Comparison of ENCODE assay signal across 8 cellular contexts in genomic region chr13:41075034-41075433, GRCh38. TPM values are rescaled to one million over a fixed set of nuclear protein-coding genes. Genes with fewer than 3 reads are reported as not detected.
A peak's percentile ranks its signal among the peaks of the same experiment; 100 is the strongest.
DNase-seq lines count a peak whose midpoint lies in the region; ATAC-seq, FAIRE-seq and TF ChIP-seq lines count a peak whose summit lies in the region.

No MANE protein-coding gene starts in this region.

- no peaks in the 10 kb centered on the region for H3K79me2 ChIP-seq in H1 (ENCODE audit: control insufficient read depth in 1 of 2, insufficient read depth in 2 of 2, low read length in 2 of 2)

- H3K9me3 Mint-ChIP-seq in nephron = no peaks in the 10 kb centered on the region

- no peak for TF ChIP-seq EP300 in H1 (IDR thresholded peaks at IDR 0.05; ENCODE audit: borderline replicate concordance in 1 of 2, low read depth in 2 of 2, low read length in 2 of 2)

- no peaks in the 10 kb centered on the region for H3K27me3 Mint-ChIP-seq in nephron (ENCODE audit: low read depth)

- H2AK5ac ChIP-seq in H1 (ENCODE audit: low read depth, low read length) = no peak overlapping the region

- no peak overlapping the region for H2BK20ac ChIP-seq in H1 (ENCODE audit: low read length)

- intact Hi-C loops in posterior vena cava (cut with DNase I) = loop anchor here in 1 of 2 donors (5.0 kb wide), 1 partner anchor 147 kb away; no protein-coding TSS in a partner anchor

- H3K36me3 ChIP-seq in H1 (ENCODE audit: control insufficient read depth in 2 of 4, insufficient read depth in 4 of 4, low read length in 3 of 4) = peaks cover 7 to 62% (median 41%) of the 10 kb centered on the region in 4 experiments

- H2BK5ac ChIP-seq in H1 (ENCODE audit: low read depth, low read length) = no peak overlapping the region

- no peaks in the 10 kb centered on the region for H3K4me1 ChIP-seq in H1 (replicated peaks in 1 of 4; ENCODE audit: control insufficient read depth in 3 of 4, insufficient read depth in 4 of 4, low read length in 3 of 4)

- H2BK12ac ChIP-seq in H1 (ENCODE audit: low read depth, low read length) = no peak overlapping the region

- no peak overlapping the region for H2BK15ac ChIP-seq in H1 (ENCODE audit: low read length)

- no peaks in the 10 kb centered on the region for H3K27me3 ChIP-seq in H1 (replicated peaks in 1 of 4; ENCODE audit: control insufficient read depth in 3 of 4, extremely low read depth in 1 of 4, insufficient read depth in 3 of 4, low read length in 3 of 4)

- no peak overlapping the region for H3K9ac ChIP-seq in H1 (replicated peaks in 1 of 4; ENCODE audit: extremely low read depth in 1 of 4, low read depth in 3 of 4, low read length in 3 of 4)

- no peaks in the 10 kb centered on the region for H3K9me3 ChIP-seq in H1 (ENCODE audit: insufficient read depth in 2 of 2, low read depth in 1 of 2, low read length in 1 of 2)

- no peak for FAIRE-seq in H1 (lab: Jason Lieb, UNC)

- H3K4me3 Mint-ChIP-seq in nephron = no peak overlapping the region

- no peak overlapping the region for H3K27ac Mint-ChIP-seq in nephron

- POLR2A ChIA-PET in H1 (lab: Charles Lee; ENCODE audit: partially characterized antibody) = interaction anchor here (1.3 kb wide), 1 partner anchor 11 kb away, joined by 4 read pairs; no protein-coding TSS in a partner anchor

- no peak overlapping the region for H3K14ac ChIP-seq in H1 (ENCODE audit: insufficient read length)

- CTCF ChIA-PET in H1 (lab: Charles Lee; ENCODE audit: partially characterized antibody) = interaction anchor here (0.6 to 3.3 kb wide), 10 partner anchors 11 to 152 kb away, joined by 3 to 32 read pairs (median 4); no protein-coding TSS in a partner anchor

- no peak overlapping the region for H3K23ac ChIP-seq in H1 (ENCODE audit: insufficient read length)

- no peak overlapping the region for H2BK120ac ChIP-seq in H1 (replicated peaks; ENCODE audit: low read depth, low read length)

- H3K23me2 ChIP-seq in H1 (ENCODE audit: low read depth, low read length) = no peaks in the 10 kb centered on the region

- WGBS in H1 (ENCODE audit: extremely low coverage in 1 of 2, insufficient coverage in 1 of 2, insufficient read length in 1 of 2, insufficient replicate concordance in 2 of 2, low coverage in 1 of 2, low lambda C conversion rate in 2 of 2, missing lambda C conversion rate in 1 of 2), 2 experiments = 77% methylated on average over 1 of the region's 1 CpG; no CpG with 5 or more reads in 1 of the 2 experiments

- DNase-seq in stimulated activated CD8-positive, alpha-beta memory T cell treated with anti-CD3 and anti-CD28 coated beads, Interleukin-12 subunit alpha, Interleukin-12 subunit beta, amount 100 ng/mL, for 1 hour (ENCODE audit: low read depth) = peak; percentile 8
- no peak for DNase-seq in stimulated activated CD8-positive, alpha-beta memory T cell treated with anti-CD3 and anti-CD28 coated beads, Interleukin-4, amount 100 ng/mL, for 48 hours
- DNase-seq in RPMI7951 (ENCODE audit: low read depth) = peak; percentile 20
- no peak for DNase-seq in H1 (ENCODE audit: low read depth in 1 of 2, low spot score in 2 of 2)
- no peak for DNase-seq in posterior vena cava (ENCODE audit: low spot score)

- H3K4me3 ChIP-seq in H1 (ENCODE audit: extremely low read depth in 1 of 4, insufficient read depth in 2 of 4, low read depth in 3 of 4, low read length in 4 of 4) = no peak overlapping the region

- no peak overlapping the region for H3K18ac ChIP-seq in H1 (ENCODE audit: extremely low read depth, low read length)

- peak; percentile 76 to 80 for TF ChIP-seq RAD21 in H1 (IDR thresholded peaks at IDR 0.05 in 1 of 2, conservative IDR thresholded peaks at IDR 0.05 in 1 of 2; ENCODE audit: low read depth in 2 of 2, low read length in 2 of 2)

- no peak overlapping the region for H3K4ac ChIP-seq in H1 (replicated peaks; ENCODE audit: insufficient read length, low read depth, low read length)

- no peak for TF ChIP-seq POLR2A in H1 (IDR thresholded peaks at IDR 0.05; ENCODE audit: control extremely low read depth in 1 of 2, low read depth in 2 of 2, low read length in 2 of 2)

- no peak overlapping the region for H3K4me2 ChIP-seq in H1 (ENCODE audit: insufficient read depth in 1 of 2, low read depth in 2 of 2, low read length in 2 of 2)

- no peak overlapping the region for H2AFZ ChIP-seq in H1 (ENCODE audit: low read length)

- ATAC-seq in GM18511 (IDR thresholded peaks at IDR 0.05; ENCODE audit: unreplicated experiment) = no peak
- ATAC-seq in HG03095 (IDR thresholded peaks at IDR 0.05; ENCODE audit: unreplicated experiment) = no peak

- H3K27ac ChIP-seq in H1 (ENCODE audit: low read depth, low read length) = no peak overlapping the region

- H3K56ac ChIP-seq in H1 (replicated peaks; ENCODE audit: insufficient read length, low read depth, low read length) = no peak overlapping the region

- H4K8ac ChIP-seq in H1 (ENCODE audit: extremely low read depth, insufficient read depth, low read length) = no peak overlapping the region

- H3K4me1 Mint-ChIP-seq in nephron = no peaks in the 10 kb centered on the region

- H3K79me1 ChIP-seq in H1 (ENCODE audit: low read depth, low read length) = no peaks in the 10 kb centered on the region

- H4K20me1 ChIP-seq in H1 (replicated peaks in 1 of 2; ENCODE audit: control insufficient read depth in 1 of 2, insufficient read depth in 2 of 2, low read length in 2 of 2) = no peaks in the 10 kb centered on the region

- peak in 2 of 3 experiments; percentile 26 to 55; a peak in 3 of 4 replicates for TF ChIP-seq CTCF in H1 (IDR thresholded peaks at IDR 0.05; ENCODE audit: control extremely low read depth in 1 of 3, insufficient read depth in 1 of 3, low read depth in 1 of 3, low read length in 3 of 3)
- TF ChIP-seq CTCF in nephron (IDR thresholded peaks at IDR 0.05; ENCODE audit: unreplicated experiment in 3 of 3) = peak; percentile 56 to 63 (median 60)

- peaks cover 73% of the 10 kb centered on the region for H3K36me3 Mint-ChIP-seq in nephron (ENCODE audit: low read depth)

- H4K5ac ChIP-seq in H1 (ENCODE audit: insufficient read length, low read depth, low read length) = no peak overlapping the region

- H4K91ac ChIP-seq in H1 (replicated peaks; ENCODE audit: insufficient read length, low read length) = no peak overlapping the region

TF ChIP-seq in H1, 55 proteins besides CTCF, POLR2A, EP300 and RAD21 (continues in another document):
- TF ChIP-seq RXRA (IDR thresholded peaks at IDR 0.05; ENCODE audit: insufficient read depth, low read depth, low read length) = no peak
- TF ChIP-seq RFX5 (IDR thresholded peaks at IDR 0.05; ENCODE audit: borderline replicate concordance, low read depth, low read length) = no peak
- no peak for TF ChIP-seq RBBP5 (IDR thresholded peaks at IDR 0.05; ENCODE audit: borderline replicate concordance, low read depth, low read length)
- no peak for TF ChIP-seq SUZ12 (IDR thresholded peaks at IDR 0.05; ENCODE audit: low read length)
- no peak for TF ChIP-seq TEAD4 (IDR thresholded peaks at IDR 0.05; ENCODE audit: low read depth, low read length)
- TF ChIP-seq NANOG (IDR thresholded peaks at IDR 0.05; ENCODE audit: insufficient read depth, low read depth, low read length, poor library complexity, severe bottlenecking) = no peak
- no peak for TF ChIP-seq ASH2L (IDR thresholded peaks at IDR 0.05; ENCODE audit: low read length)
- TF ChIP-seq GTF2F1 (IDR thresholded peaks at IDR 0.05; ENCODE audit: borderline replicate concordance, low read depth, low read length) = no peak
- TF ChIP-seq SIRT6 (IDR thresholded peaks at IDR 0.05; ENCODE audit: low read length) = no peak
- TF ChIP-seq HDAC6 (IDR thresholded peaks at IDR 0.05; ENCODE audit: low read depth, low read length) = no peak
- no peak for TF ChIP-seq CBX8 (IDR thresholded peaks at IDR 0.05; ENCODE audit: borderline replicate concordance, low read depth, low read length)
- no peak for TF ChIP-seq SRF (IDR thresholded peaks at IDR 0.05; ENCODE audit: low read depth, low read length)
- TF ChIP-seq KDM5A (IDR thresholded peaks at IDR 0.05; ENCODE audit: low read length) = no peak

RNA-seq across cellular contexts. Expression of gene WBP4, which starts 13.7 kb away (rescaled TPM):
- total RNA-seq in RPMI7951 (2014; rRNA removed; shearing (Covaris generic)) = 9.5 and 11.5 TPM in 2 replicates
- 10.0 and 10.5 TPM in 2 replicates for total RNA-seq in H1 (2021; fragmentation: NEBNext Ultra II Directional; extraction: Animal tissue kit (Norgen Biotek cat#: 25700))
- 1.7 and 3.0 TPM in 2 replicates for polyA plus RNA-seq in H1 (2011; rRNA removed)
- 7.1 TPM for polyA plus RNA-seq in H1 (2011; cell fraction: cytosol; rRNA removed)
- polyA plus RNA-seq in H1 (2011; cell fraction: nucleus; rRNA removed) = 1.3 TPM
- polyA plus RNA-seq in H1 (2012, experiment 1 of 2) = 7.7 to 12.1 TPM (median 8.1 TPM) in 4 replicates
- polyA plus RNA-seq in H1 (2012, experiment 2 of 2) = 1.6 TPM
- polyA plus RNA-seq in H1 (2013, experiment 1 of 2) = 16.6 TPM
- polyA plus RNA-seq in H1 (2013, experiment 2 of 2) = 16.2 TPM
- polyA minus RNA-seq in H1 (2011; rRNA and poly(A)+ RNA removed) = 1.4 and 1.5 TPM in 2 replicates
- polyA minus RNA-seq in H1 (2011; cell fraction: cytosol; rRNA and poly(A)+ RNA removed) = 3.6 TPM
- 3.6 TPM for polyA minus RNA-seq in H1 (2011; cell fraction: nucleus; rRNA and poly(A)+ RNA removed)
- total RNA-seq in posterior vena cava = 10 to 100 TPM; 12.6 to 12.9 TPM

RNA-seq across cellular contexts. Expression of gene ELF1, which starts 55.9 kb away (rescaled TPM):
- 19.4 and 21.5 TPM in 2 replicates for total RNA-seq in RPMI7951 (2014; rRNA removed; shearing (Covaris generic))
- total RNA-seq in H1 (2021; fragmentation: NEBNext Ultra II Directional; extraction: Animal tissue kit (Norgen Biotek cat#: 25700)) = 18.2 and 20.6 TPM in 2 replicates
- 5.3 and 5.6 TPM in 2 replicates for polyA plus RNA-seq in H1 (2011; rRNA removed)
- polyA plus RNA-seq in H1 (2011; cell fraction: cytosol; rRNA removed) = 6.7 TPM
- polyA plus RNA-seq in H1 (2011; cell fraction: nucleus; rRNA removed) = 6.7 TPM
- 8.2 to 9.3 TPM (median 8.9 TPM) in 4 replicates for polyA plus RNA-seq in H1 (2012, experiment 1 of 2)
- polyA plus RNA-seq in H1 (2012, experiment 2 of 2) = 1.0 TPM
- polyA plus RNA-seq in H1 (2013, experiment 1 of 2) = 9.5 TPM
- polyA plus RNA-seq in H1 (2013, experiment 2 of 2) = 9.8 TPM
- 11.9 and 14.2 TPM in 2 replicates for polyA minus RNA-seq in H1 (2011; rRNA and poly(A)+ RNA removed)
- polyA minus RNA-seq in H1 (2011; cell fraction: cytosol; rRNA and poly(A)+ RNA removed) = 10.8 TPM
- polyA minus RNA-seq in H1 (2011; cell fraction: nucleus; rRNA and poly(A)+ RNA removed) = 32.8 TPM
- 10 to 100 TPM; 56.2 to 56.3 TPM for total RNA-seq in posterior vena cava

RNA-seq across cellular contexts. Expression of gene KBTBD6, which starts 57.6 kb away (rescaled TPM):
- 9.0 and 9.2 TPM in 2 replicates for total RNA-seq in RPMI7951 (2014; rRNA removed; shearing (Covaris generic))
- 10.2 and 11.3 TPM in 2 replicates for total RNA-seq in H1 (2021; fragmentation: NEBNext Ultra II Directional; extraction: Animal tissue kit (Norgen Biotek cat#: 25700))
- polyA plus RNA-seq in H1 (2011; rRNA removed) = 4.5 and 5.4 TPM in 2 replicates
- polyA plus RNA-seq in H1 (2011; cell fraction: cytosol; rRNA removed) = 5.2 TPM
- 3.7 TPM for polyA plus RNA-seq in H1 (2011; cell fraction: nucleus; rRNA removed)
- 4.4 to 6.2 TPM (median 5.7 TPM) in 4 replicates for polyA plus RNA-seq in H1 (2012, experiment 1 of 2)
- polyA plus RNA-seq in H1 (2012, experiment 2 of 2) = 0.81 TPM
- polyA plus RNA-seq in H1 (2013, experiment 1 of 2) = 4.8 TPM
- 4.5 TPM for polyA plus RNA-seq in H1 (2013, experiment 2 of 2)
- 15.7 and 16.6 TPM in 2 replicates for polyA minus RNA-seq in H1 (2011; rRNA and poly(A)+ RNA removed)
- 8.9 TPM for polyA minus RNA-seq in H1 (2011; cell fraction: cytosol; rRNA and poly(A)+ RNA removed)
- 9.7 TPM for polyA minus RNA-seq in H1 (2011; cell fraction: nucleus; rRNA and poly(A)+ RNA removed)
- total RNA-seq in posterior vena cava = 1 to 10 TPM; 6.0 to 6.9 TPM

Comparison
In these comparisons a context has a peak if more than half of its experiments do, and no peak if none do; other contexts are left out.
1. DNase-seq: peak in stimulated activated CD8-positive, alpha-beta memory T cell treated with anti-CD3 and anti-CD28 coated beads, Interleukin-12 subunit alpha, Interleukin-12 subunit beta, amount 100 ng/mL, for 1 hour (single experiment) and RPMI7951 (single experiment); none in stimulated activated CD8-positive, alpha-beta memory T cell treated with anti-CD3 and anti-CD28 coated beads, Interleukin-4, amount 100 ng/mL, for 48 hours (single experiment), H1 (0 of 2) and posterior vena cava (single experiment).